Comparison of ENCODE assay signal across 16 cellular contexts in the genomic region with DNA sequence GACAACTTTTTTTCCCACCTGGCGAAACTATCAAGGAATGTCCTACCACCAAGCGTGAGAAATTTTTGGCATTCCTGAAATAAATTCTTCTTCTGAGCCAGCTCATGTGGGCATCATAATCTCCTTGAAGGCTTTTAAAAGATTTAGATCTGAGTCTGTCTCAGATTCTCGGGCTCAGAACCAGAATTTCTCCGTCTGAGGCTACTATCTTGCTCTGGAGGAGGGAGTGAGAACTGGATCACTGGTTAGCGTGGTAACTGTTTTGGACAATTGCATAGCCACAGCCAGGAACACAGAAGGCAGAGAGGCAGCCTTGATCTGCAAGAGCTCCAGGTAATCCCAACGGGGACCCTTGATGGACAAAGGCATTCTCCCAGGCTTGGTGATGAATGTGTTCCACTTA. TPM values are rescaled to one million over a fixed set of nuclear protein-coding genes. Genes with fewer than 3 reads are reported as not detected.
DNase-seq lines count a peak whose midpoint lies in the region; ATAC-seq and TF ChIP-seq lines count a peak whose summit lies in the region.
"Had no signal": no experiment of that assay in that cellular context is flagged by ENCODE, and none has a peak within 500 bp of the region (broad histone marks: within the 10 kb centered on the region; RNA-seq: fewer than 3 reads in every experiment).

No MANE protein-coding gene starts in this region.

- H3K27ac ChIP-seq in GM23338 (ENCODE audit: low read depth), result no peak overlapping the region
- no peak overlapping the region for H3K27ac ChIP-seq in PC-3 (ENCODE audit: low read length)
- no peak overlapping the region for H3K27ac ChIP-seq in sigmoid colon

- H2AFZ ChIP-seq in GM23338, result no peak overlapping the region
- H2AFZ ChIP-seq in PC-3 (ENCODE audit: low read length), result no peak overlapping the region

- POLR2A ChIA-PET in PC-3 (lab: Charles Lee; ENCODE audit: unreplicated experiment), result no interaction called here

- no peaks in the 10 kb centered on the region for H3K9me3 ChIP-seq in PC-3 (ENCODE audit: low read length)
- H3K9me3 ChIP-seq in sigmoid colon, result no peaks in the 10 kb centered on the region
- H3K9me3 ChIP-seq: left lung had no signal

- H3K4me1 ChIP-seq in GM23338 (ENCODE audit: insufficient read depth) (peaks cover 4% of the 10 kb centered on the region; the same call in 1 of the 2 replicates), PC-3 (ENCODE audit: insufficient read depth, low read length) (peaks cover 14% of the 10 kb centered on the region), sigmoid colon (peaks cover 0 to 14% (median 14%) of the 10 kb centered on the region in 4 donors)

- H3K4me3 ChIP-seq in GM23338 (no peak overlapping the region), PC-3 (ENCODE audit: low read length) (no peak overlapping the region), sigmoid colon (no peak overlapping the region)

- ATAC-seq in GM23338 (peak; percentile 29), PC-3 (no peak), HG02678 (IDR thresholded peaks at IDR 0.05; ENCODE audit: unreplicated experiment) (no peak), natural killer cell (no peak)
- ATAC-seq: activated CD4-positive, alpha-beta T cell treated with anti-CD3 and anti-CD28 coated beads for 36 hours; effector memory CD8-positive, alpha-beta T cell had no signal

- H3K9ac ChIP-seq in PC-3 (ENCODE audit: low read length), result no peak overlapping the region

- H3F3A ChIP-seq in GM23338 (replicated peaks; ENCODE audit: low read depth) (no peaks in the 10 kb centered on the region), PC-3 (ENCODE audit: low read length, unreplicated experiment) (no peaks in the 10 kb centered on the region)

- TF ChIP-seq CTCF in GM23338 (conservative IDR thresholded peaks at IDR 0.05; ENCODE audit: low read depth in 2 of 2) (no peak), PC-3 (conservative IDR thresholded peaks at IDR 0.05; ENCODE audit: low read depth, low read length) (no peak), sigmoid colon (IDR thresholded peaks at IDR 0.05) (no peak), natural killer cell (IDR thresholded peaks at IDR 0.05) (no peak)

- peaks cover 17% of the 10 kb centered on the region for H3K27me3 Mint-ChIP-seq in GM23338 (ENCODE audit: insufficient read depth, low read depth, poor library complexity)
- peaks cover 22 to 39% of the 10 kb centered on the region in 2 donors for H3K27me3 Mint-ChIP-seq in natural killer cell (ENCODE audit: low read depth in 2 of 2)

- peak; percentile 76 for DNase-seq in GM23338 (ENCODE audit: low spot score)
- DNase-seq in PC-3, result peak; percentile 56
- DNase-seq in iPS-NIHi11 (ENCODE audit: low spot score), result peak; percentile 37
- DNase-seq in sigmoid colon, result peak; percentile 14
- DNase-seq in natural killer cell, result no peak
- no peak for DNase-seq in medulla oblongata (ENCODE audit: extremely low spot score)
- DNase-seq: activated CD4-positive, alpha-beta T cell treated with anti-CD3 and anti-CD28 coated beads for 36 hours; amygdala; effector memory CD8-positive, alpha-beta T cell; GF-D8; left lung; NCI-H1694; NCI-H446; stimulated activated CD4-positive, alpha-beta T cell treated with anti-CD3 and anti-CD28 coated beads, Interleukin-4, amount 100 ng/mL, for 4 hours had no signal

- H3K36me3 ChIP-seq in GM23338 (ENCODE audit: insufficient read depth) (no peaks in the 10 kb centered on the region), PC-3 (ENCODE audit: low read depth, low read length) (no peaks in the 10 kb centered on the region), sigmoid colon (no peaks in the 10 kb centered on the region)
- H3K36me3 ChIP-seq: left lung had no signal

- peak overlapping the region; percentile 74 for H3K4me3 Mint-ChIP-seq in GM23338
- H3K4me3 Mint-ChIP-seq in natural killer cell, result no peak overlapping the region
- H3K4me3 Mint-ChIP-seq: activated CD4-positive, alpha-beta T cell treated with anti-CD3 and anti-CD28 coated beads for 36 hours; effector memory CD8-positive, alpha-beta T cell had no signal

- CTCF ChIA-PET in PC-3 (lab: Charles Lee), result interaction anchor here (0.6 to 2.8 kb wide), 4 partner anchors 12 to 91 kb away, joined by 3 to 56 read pairs (median 6); no protein-coding TSS in a partner anchor

- intact Hi-C loops in PC-3 (cut with micrococcal nuclease) (no loop called here), sigmoid colon (cut with DNase I) (no loop called here), natural killer cell (cut with micrococcal nuclease) (no loop called here)

- no TSS peak for BruUV-seq in PC-3 (replicated peaks; lab: Mats Ljungman, UMichigan)

- H3K9me3 Mint-ChIP-seq in GM23338 (no peaks in the 10 kb centered on the region), natural killer cell (no peaks in the 10 kb centered on the region)
- H3K9me3 Mint-ChIP-seq: effector memory CD8-positive, alpha-beta T cell had no signal

- H3K4me1 Mint-ChIP-seq in GM23338, result peaks cover 20% of the 10 kb centered on the region
- no peaks in the 10 kb centered on the region for H3K4me1 Mint-ChIP-seq in natural killer cell

- H4K20me1 ChIP-seq in GM23338 (replicated peaks; ENCODE audit: insufficient read depth) (no peaks in the 10 kb centered on the region), PC-3 (ENCODE audit: low read length) (no peaks in the 10 kb centered on the region)

- H3K36me3 Mint-ChIP-seq in GM23338 (ENCODE audit: low read depth) (no peaks in the 10 kb centered on the region), natural killer cell (no peaks in the 10 kb centered on the region)

- H3K27ac Mint-ChIP-seq in GM23338 (no peak overlapping the region), natural killer cell (no peak overlapping the region)
- H3K27ac Mint-ChIP-seq: activated CD4-positive, alpha-beta T cell treated with anti-CD3 and anti-CD28 coated beads for 36 hours; effector memory CD8-positive, alpha-beta T cell had no signal

- peaks cover 22% of the 10 kb centered on the region for H3K27me3 ChIP-seq in GM23338 (ENCODE audit: insufficient read depth)
- peaks cover 22% of the 10 kb centered on the region for H3K27me3 ChIP-seq in PC-3 (ENCODE audit: low read length)
- H3K27me3 ChIP-seq in sigmoid colon, result peaks cover 8 to 45% (median 23%) of the 10 kb centered on the region in 3 donors

- 87 to 91% methylated on average over 6 of the region's 6 CpGs for WGBS in sigmoid colon, 2 donors

- no peak for TF ChIP-seq POLR2A in sigmoid colon (IDR thresholded peaks at IDR 0.05)

- H3K79me2 ChIP-seq in GM23338 (replicated peaks; ENCODE audit: insufficient read depth) (no peaks in the 10 kb centered on the region), PC-3 (ENCODE audit: low read length) (no peaks in the 10 kb centered on the region)

- no peak for TF ChIP-seq EP300 in sigmoid colon (IDR thresholded peaks at IDR 0.05)

- H3K4me2 ChIP-seq in GM23338, result peak overlapping the region; percentile 70
- no peak overlapping the region for H3K4me2 ChIP-seq in PC-3 (ENCODE audit: low read length)

- H3K9me2 ChIP-seq in GM23338 (ENCODE audit: insufficient read depth), result no peaks in the 10 kb centered on the region
- H3K9me2 ChIP-seq in PC-3 (replicated peaks; ENCODE audit: low read length), result no peaks in the 10 kb centered on the region

RNA-seq across cellular contexts. Expression of a gene that starts 1.0 kb away (rescaled TPM):
- 0.89 and 1.1 TPM in 2 replicates for total RNA-seq in GM23338 (2014; rRNA removed; shearing (Covaris generic))
- polyA plus RNA-seq in GM23338 (2016; fragmentation: Nextera tagmentation; extraction: Ambion mirVana), result 11.0 and 14.4 TPM in 2 replicates
- 0.81 and 2.0 TPM in 2 replicates for total RNA-seq in PC-3 (2014; rRNA removed)
- 10 to 100 TPM in 2 of 4 donors, 1 to 10 TPM in 2; 5.1 to 20.8 (median 13.6) TPM for total RNA-seq in sigmoid colon
- 10 to 100 TPM in 1 of 3 donors, 1 to 10 TPM in 2; 1.2 to 23.4 (median 6.9) TPM for polyA plus RNA-seq in sigmoid colon
- not detected for total RNA-seq in natural killer cell
- total RNA-seq: activated CD4-positive, alpha-beta T cell treated with anti-CD3 and anti-CD28 coated beads for 36 hours; HepG2 had no signal
- polyA plus RNA-seq: HepG2 had no signal

RNA-seq across cellular contexts. Expression of a gene that starts 53.0 kb away (rescaled TPM):
- 21.1 and 21.2 TPM in 2 replicates for total RNA-seq in GM23338 (2014; rRNA removed; shearing (Covaris generic))
- 21.1 and 21.5 TPM in 2 replicates for polyA plus RNA-seq in GM23338 (2016; fragmentation: Nextera tagmentation; extraction: Ambion mirVana)
- total RNA-seq in PC-3 (2014; rRNA removed), result 53.7 and 68.3 TPM in 2 replicates
- total RNA-seq in sigmoid colon, result 10 to 100 TPM; 11.4 to 18.0 (median 11.5) TPM
- 10 to 100 TPM; 13.6 to 14.8 (median 14.4) TPM for polyA plus RNA-seq in sigmoid colon
- 10 to 100 TPM in 2 of 3 donors, 1 to 10 TPM in 1; 7.1 to 11.1 (median 10.3) TPM for total RNA-seq in natural killer cell

Comparison
In these comparisons a context has a peak if more than half of its experiments do, and no peak if none do; other contexts are left out.
1. DNase-seq: peak in GM23338 (single experiment), PC-3 (single experiment), iPS-NIHi11 (single experiment) and sigmoid colon (single experiment); none in natural killer cell (single experiment) and medulla oblongata (single experiment).